Comparison of ENCODE assay signal across 16 cellular contexts in genomic region chr5:140833993-140834392, GRCh38. TPM values are rescaled to one million over a fixed set of nuclear protein-coding genes. Genes with fewer than 3 reads are reported as not detected.
DNase-seq lines count a peak whose midpoint lies in the region; ATAC-seq, FAIRE-seq and TF ChIP-seq lines count a peak whose summit lies in the region.
"Had no signal": no experiment of that assay in that cellular context is flagged by ENCODE, and none has a peak within 500 bp of the region (broad histone marks: within the 10 kb centered on the region; RNA-seq: fewer than 3 reads in every experiment).

PCDHA7 (plus strand) TSS chr5:140834269; CDS start chr5:140834384, 115 bp downstream.

- H3K36me3 ChIP-seq in NT2/D1 (ENCODE audit: insufficient read depth, insufficient read length, low read length) (no peaks in the 10 kb centered on the region), endothelial cell of umbilical vein (ENCODE audit: control insufficient read depth in 2 of 2, extremely low read depth in 1 of 2, insufficient read depth in 2 of 2, low read length in 2 of 2) (no peaks in the 10 kb centered on the region)
- H3K36me3 ChIP-seq: HAP-1 had no signal

- TF ChIP-seq POLR2A in endothelial cell of umbilical vein (IDR thresholded peaks at IDR 0.05; ENCODE audit: low read depth, low read length): no peak

- H3K27me3 ChIP-seq in NT2/D1 (ENCODE audit: insufficient read depth, insufficient read length) (no peaks in the 10 kb centered on the region), endothelial cell of umbilical vein (ENCODE audit: control insufficient read depth in 2 of 2, insufficient read depth in 2 of 2, low read length in 2 of 2) (no peaks in the 10 kb centered on the region)
- peaks cover 22% of the 10 kb centered on the region for H3K27me3 ChIP-seq in CD4-positive, alpha-beta T cell (ENCODE audit: control insufficient read depth, insufficient read depth, low read length)

- H3K4me3 ChIP-seq in NT2/D1 (ENCODE audit: insufficient read length, low read depth) (peak within 1 kb of the TSS; percentile 43), endothelial cell of umbilical vein (replicated peaks in 1 of 3; ENCODE audit: insufficient read depth in 1 of 3, low read depth in 1 of 3, low read length in 3 of 3) (no peak within 1 kb of the TSS)
- H3K4me3 ChIP-seq: HAP-1 had no signal

- no peaks in the 10 kb centered on the region for H3K27me3 Mint-ChIP-seq in progenitor cell of endocrine pancreas
- peaks cover 42% of the 10 kb centered on the region for H3K27me3 Mint-ChIP-seq in CD4-positive, alpha-beta T cell
- peaks cover 3% of the 10 kb centered on the region for H3K27me3 Mint-ChIP-seq in activated CD8-positive, alpha-beta memory T cell treated with anti-CD3 and anti-CD28 coated beads, Interleukin-2, amount 10 ng/mL, durations not matched to agents 7 days and 5 days

- POLR2A ChIA-PET in endothelial cell of umbilical vein (lab: Charles Lee): no interaction called here
- POLR2A ChIA-PET in CD4-positive, alpha-beta T cell (lab: Charles Lee): no interaction called here

- no peaks in the 10 kb centered on the region for H4K20me1 ChIP-seq in endothelial cell of umbilical vein (replicated peaks; ENCODE audit: control insufficient read depth, extremely low read depth, insufficient read depth, low read length)

- dilution Hi-C loops in endothelial cell of umbilical vein (cut with MboI; ENCODE audit: extremely low pct_ligation_motif_present, low sequenced_read_pairs): no loop called here

- peaks cover 29% of the 10 kb centered on the region for H3K9me3 Mint-ChIP-seq in progenitor cell of endocrine pancreas (ENCODE audit: low read depth)
- peaks cover 12% of the 10 kb centered on the region for H3K9me3 Mint-ChIP-seq in CD4-positive, alpha-beta T cell
- peaks cover 11% of the 10 kb centered on the region for H3K9me3 Mint-ChIP-seq in activated CD8-positive, alpha-beta memory T cell treated with anti-CD3 and anti-CD28 coated beads, Interleukin-2, amount 10 ng/mL, durations not matched to agents 7 days and 5 days (ENCODE audit: low read depth)

- CTCF ChIA-PET in endothelial cell of umbilical vein (lab: Charles Lee): no interaction called here
- CTCF ChIA-PET in CD4-positive, alpha-beta T cell (lab: Charles Lee): no interaction called here
- CTCF ChIA-PET in activated CD8-positive, alpha-beta memory T cell treated with anti-CD3 and anti-CD28 coated beads, Interleukin-2, amount 10 ng/mL, durations not matched to agents 7 days and 5 days (lab: Charles Lee): no interaction called here

- no peak for TF ChIP-seq CTCF in endothelial cell of umbilical vein (IDR thresholded peaks at IDR 0.05; ENCODE audit: extremely low read depth in 1 of 2, insufficient read depth in 1 of 2, low read depth in 1 of 2, low read length in 2 of 2)
- no peak for TF ChIP-seq CTCF in progenitor cell of endocrine pancreas (IDR thresholded peaks at IDR 0.05; ENCODE audit: unreplicated experiment)
- TF ChIP-seq CTCF in CD4-positive, alpha-beta T cell (IDR thresholded peaks at IDR 0.05): no peak

- peak; percentile 16 for DNase-seq in ELR (ENCODE audit: low read depth)
- no peak for DNase-seq in NT2/D1 (ENCODE audit: low read depth, low spot score)
- no peak for DNase-seq in endothelial cell of umbilical vein (ENCODE audit: low read depth, low spot score)
- DNase-seq in progenitor cell of endocrine pancreas (ENCODE audit: low spot score, unreplicated experiment): no peak
- no peak for DNase-seq in OCI-M2 (lab: John Stamatoyannopoulos, UW; ENCODE audit: unreplicated experiment)
- no peak for DNase-seq in CD4-positive, alpha-beta T cell
- no peak for DNase-seq in effector CD4-positive, alpha-beta T cell
- DNase-seq in activated CD8-positive, alpha-beta memory T cell treated with anti-CD3 and anti-CD28 coated beads, Interleukin-2, amount 10 ng/mL, durations not matched to agents 7 days and 5 days: no peak
- DNase-seq: activated effector memory CD4-positive, alpha-beta T cell treated with Interleukin-2 at 50 U/mL for 16 hours; DMS79 treated with DMSO at 0.1 percent for 48 hours; effector CD8-positive, alpha-beta T cell; NCI-H187; SHP77; stimulated activated CD4-positive, alpha-beta T cell treated with anti-CD3 and anti-CD28 coated beads, Interleukin-4, amount 100 ng/mL, for 4 hours; tibial artery had no signal

- no peak for ATAC-seq in CD4-positive, alpha-beta T cell (ENCODE audit: poor library complexity)
- ATAC-seq in activated CD8-positive, alpha-beta memory T cell treated with anti-CD3 and anti-CD28 coated beads, Interleukin-2, amount 10 ng/mL, durations not matched to agents 7 days and 5 days: no peak

- intact Hi-C loops in endothelial cell of umbilical vein (cut with micrococcal nuclease): no loop called here
- intact Hi-C loops in CD4-positive, alpha-beta T cell (cut with DNase I, micrococcal nuclease): no loop called here

- H3K9ac ChIP-seq in NT2/D1 (ENCODE audit: insufficient read length, low read depth) (peak within 1 kb of the TSS; percentile 51), endothelial cell of umbilical vein (replicated peaks; ENCODE audit: extremely low read depth, insufficient read depth, low read length) (no peak within 1 kb of the TSS)

- H3K4me1 ChIP-seq in NT2/D1 (ENCODE audit: insufficient read depth, insufficient read length): no peaks in the 10 kb centered on the region
- H3K4me1 ChIP-seq in endothelial cell of umbilical vein (ENCODE audit: control insufficient read depth, extremely low read depth, insufficient read depth, low read length): no peaks in the 10 kb centered on the region
- H3K4me1 ChIP-seq: HAP-1, tibial artery had no signal

- H3K4me2 ChIP-seq in endothelial cell of umbilical vein (ENCODE audit: insufficient read depth, low read length): peak within 1 kb of the TSS; percentile 22

- H2AFZ ChIP-seq in endothelial cell of umbilical vein (ENCODE audit: low read depth, low read length): no peak within 1 kb of the TSS

- H3K4me3 Mint-ChIP-seq in progenitor cell of endocrine pancreas (ENCODE audit: low read depth): peak within 1 kb of the TSS; percentile 65
- no peak within 1 kb of the TSS for H3K4me3 Mint-ChIP-seq in CD4-positive, alpha-beta T cell
- no peak within 1 kb of the TSS for H3K4me3 Mint-ChIP-seq in activated CD8-positive, alpha-beta memory T cell treated with anti-CD3 and anti-CD28 coated beads, Interleukin-2, amount 10 ng/mL, durations not matched to agents 7 days and 5 days

- H3K4me1 Mint-ChIP-seq in progenitor cell of endocrine pancreas (ENCODE audit: low read depth): no peaks in the 10 kb centered on the region
- H3K4me1 Mint-ChIP-seq in CD4-positive, alpha-beta T cell (ENCODE audit: low read depth): no peaks in the 10 kb centered on the region
- H3K4me1 Mint-ChIP-seq in activated CD8-positive, alpha-beta memory T cell treated with anti-CD3 and anti-CD28 coated beads, Interleukin-2, amount 10 ng/mL, durations not matched to agents 7 days and 5 days: no peaks in the 10 kb centered on the region

- H3K27ac Mint-ChIP-seq in progenitor cell of endocrine pancreas: peak within 1 kb of the TSS; percentile 63
- no peak within 1 kb of the TSS for H3K27ac Mint-ChIP-seq in CD4-positive, alpha-beta T cell
- no peak within 1 kb of the TSS for H3K27ac Mint-ChIP-seq in activated CD8-positive, alpha-beta memory T cell treated with anti-CD3 and anti-CD28 coated beads, Interleukin-2, amount 10 ng/mL, durations not matched to agents 7 days and 5 days

- peaks cover 3% of the 10 kb centered on the region; the same call in 1 of the 2 replicates for H3K9me3 ChIP-seq in NT2/D1 (ENCODE audit: insufficient read depth, low read length)
- no peaks in the 10 kb centered on the region for H3K9me3 ChIP-seq in endothelial cell of umbilical vein (replicated peaks; ENCODE audit: control insufficient read depth, insufficient read depth, low read length)
- peaks cover 26% of the 10 kb centered on the region for H3K9me3 ChIP-seq in CD4-positive, alpha-beta T cell (ENCODE audit: control insufficient read depth, low read length)

- no peak within 1 kb of the TSS for H3K27ac ChIP-seq in endothelial cell of umbilical vein (ENCODE audit: insufficient read depth, low read depth, low read length)
- H3K27ac ChIP-seq in CD4-positive, alpha-beta T cell (ENCODE audit: low read depth, low read length): no peak within 1 kb of the TSS
- H3K27ac ChIP-seq: tibial artery had no signal

- no TSS peak for BruUV-seq in endothelial cell of umbilical vein (replicated peaks; lab: Mats Ljungman, UMichigan)

- peaks cover 59% of the 10 kb centered on the region for H3K36me3 Mint-ChIP-seq in progenitor cell of endocrine pancreas (ENCODE audit: insufficient read depth)
- H3K36me3 Mint-ChIP-seq in CD4-positive, alpha-beta T cell (ENCODE audit: low read depth): no peaks in the 10 kb centered on the region
- peaks cover 1% of the 10 kb centered on the region for H3K36me3 Mint-ChIP-seq in activated CD8-positive, alpha-beta memory T cell treated with anti-CD3 and anti-CD28 coated beads, Interleukin-2, amount 10 ng/mL, durations not matched to agents 7 days and 5 days

- FAIRE-seq in endothelial cell of umbilical vein (lab: Jason Lieb, UNC): no peak

- H3K9me1 ChIP-seq in endothelial cell of umbilical vein (replicated peaks; ENCODE audit: control insufficient read depth, extremely low read depth, insufficient read depth, low read length): no peaks in the 10 kb centered on the region

- H3K79me2 ChIP-seq in endothelial cell of umbilical vein (ENCODE audit: control insufficient read depth, insufficient read depth, low read length): no peaks in the 10 kb centered on the region

TF ChIP-seq in endothelial cell of umbilical vein, 7 proteins besides CTCF, POLR2A, EP300 and RAD21 (continues in another document):
- TF ChIP-seq EZH2 (IDR thresholded peaks at IDR 0.05; ENCODE audit: borderline replicate concordance, low read depth, low read length, severe bottlenecking) (no peak), FOS (IDR thresholded peaks at IDR 0.05; ENCODE audit: borderline replicate concordance, insufficient read depth, low read length) (no peak), MAX (IDR thresholded peaks at IDR 0.05; ENCODE audit: insufficient read depth, insufficient read length) (no peak)

RNA-seq across cellular contexts. Expression of gene PCDHA7, which starts in this region (rescaled TPM):
- total RNA-seq in endothelial cell of umbilical vein: 0.14 TPM in 1 of 2 replicates, not detected in the other
- polyA plus RNA-seq in endothelial cell of umbilical vein: 0.07 and 0.30 TPM in 2 replicates
- polyA plus RNA-seq in endothelial cell of umbilical vein (2011; cell fraction: cytosol; rRNA removed): 0.05 and 0.10 TPM in 2 replicates
- 0.09 and 0.24 TPM in 2 replicates for polyA plus RNA-seq in endothelial cell of umbilical vein (2011; cell fraction: nucleus; rRNA removed)
- polyA plus RNA-seq in endothelial cell of umbilical vein (2012): 0.21 and 0.26 TPM in 2 replicates
- 0.12 and 0.34 TPM in 2 replicates for polyA minus RNA-seq in endothelial cell of umbilical vein
- polyA minus RNA-seq in endothelial cell of umbilical vein (2011; cell fraction: cytosol; rRNA and poly(A)+ RNA removed): not detected
- 0.24 and 0.82 TPM in 2 replicates for polyA minus RNA-seq in endothelial cell of umbilical vein (2011; cell fraction: nucleus; rRNA and poly(A)+ RNA removed)
- total RNA-seq in progenitor cell of endocrine pancreas: 4.3 and 4.9 TPM in 2 replicates
- total RNA-seq in CD4-positive, alpha-beta T cell: not detected
- total RNA-seq in activated CD8-positive, alpha-beta memory T cell treated with anti-CD3 and anti-CD28 coated beads, Interleukin-2, amount 10 ng/mL, durations not matched to agents 7 days and 5 days: not detected
